8 cellular contexts compared by ENCODE assay signal in the genomic region with DNA sequence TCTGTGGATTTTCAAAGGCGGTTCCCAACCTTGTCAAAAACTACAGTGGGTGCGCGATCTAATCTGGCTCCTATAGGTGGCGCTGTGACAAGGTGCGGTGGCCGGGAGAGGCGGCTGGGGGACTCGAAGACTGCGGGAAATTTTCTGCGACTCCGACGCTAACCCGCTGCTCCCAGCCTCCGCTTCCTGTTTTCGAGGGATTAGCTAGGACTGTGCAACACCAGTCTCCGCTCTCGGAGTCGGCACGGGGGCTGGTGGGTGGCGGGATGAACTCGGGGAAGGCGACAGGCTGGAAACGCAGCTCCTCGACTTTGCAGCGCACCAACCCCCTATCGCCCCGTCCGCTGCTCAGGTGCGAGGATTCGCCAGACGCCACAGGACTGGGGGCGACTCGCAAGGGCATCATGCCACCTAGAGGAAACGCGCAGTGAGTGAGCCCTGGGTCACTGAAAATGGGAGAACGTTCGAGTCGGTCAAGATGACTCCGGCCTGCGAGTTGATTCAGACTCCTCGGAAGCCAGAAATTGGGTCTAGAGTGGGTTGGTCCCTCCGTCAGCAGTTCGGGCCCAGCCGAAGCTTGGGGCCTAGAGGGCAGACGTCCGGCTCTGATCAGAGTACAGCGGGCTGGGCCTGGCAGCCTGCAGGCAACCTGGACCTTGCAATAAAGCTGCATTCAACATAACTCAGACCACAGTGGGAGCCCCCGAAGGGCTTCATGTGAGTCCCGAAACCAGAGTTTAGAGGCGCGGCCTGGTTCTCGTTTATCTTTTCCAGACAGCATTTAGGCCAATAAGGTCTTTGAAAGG. TPM values are rescaled to one million over a fixed set of nuclear protein-coding genes. Genes with fewer than 3 reads are reported as not detected.
A peak's percentile ranks its signal among the peaks of the same experiment; 100 is the strongest.
DNase-seq lines count a peak whose midpoint lies in the region; ATAC-seq, FAIRE-seq and TF ChIP-seq lines count a peak whose summit lies in the region.

No MANE protein-coding gene starts in this region.

- H3K36me3 ChIP-seq in bronchial epithelial cell (ENCODE audit: control insufficient read depth, insufficient read depth, low read length): no peaks in the 10 kb centered on the region
- H3K36me3 ChIP-seq in muscle layer of colon (ENCODE audit: insufficient read depth, low read length): no peaks in the 10 kb centered on the region

- H3K9ac ChIP-seq in muscle layer of colon (ENCODE audit: low read length): no peak overlapping the region

- peaks cover 30% of the 10 kb centered on the region for H3K4me1 ChIP-seq in muscle layer of colon (ENCODE audit: insufficient read depth, low read length)

- H3K4me3 ChIP-seq in bronchial epithelial cell (ENCODE audit: low read depth, low read length) (peak overlapping the region; percentile 34), muscle layer of colon (ENCODE audit: low read depth in 1 of 2, low read length in 2 of 2) (peak overlapping the region; percentile 27 to 31)

- H3K27me3 ChIP-seq in bronchial epithelial cell (ENCODE audit: control insufficient read depth, insufficient read depth, low read length): no peaks in the 10 kb centered on the region
- peaks cover 96 to 100% of the 10 kb centered on the region in 2 donors for H3K27me3 ChIP-seq in muscle layer of colon (ENCODE audit: control insufficient read depth in 1 of 2, insufficient read depth in 2 of 2, low read length in 2 of 2)

- FAIRE-seq in bronchial epithelial cell (lab: Jason Lieb, UNC) (no peak), urothelium cell line (lab: Jason Lieb, UNC) (no peak)

- H3K9me3 ChIP-seq in muscle layer of colon (ENCODE audit: low read length): no peaks in the 10 kb centered on the region

- ATAC-seq in HG03457 (IDR thresholded peaks at IDR 0.05; ENCODE audit: unreplicated experiment): no peak
- ATAC-seq in HG03139 (IDR thresholded peaks at IDR 0.05; ENCODE audit: unreplicated experiment): no peak
- no peak for ATAC-seq in HG02885 (IDR thresholded peaks at IDR 0.05; ENCODE audit: poor library complexity, unreplicated experiment)

- H3K27ac ChIP-seq in muscle layer of colon (ENCODE audit: low read depth, low read length): no peak overlapping the region

- peak; percentile 75 for TF ChIP-seq CTCF in bronchial epithelial cell (IDR thresholded peaks at IDR 0.05; ENCODE audit: insufficient read depth, low read length, severe bottlenecking)

- DNase-seq in ELR (ENCODE audit: low read depth) (peak; percentile 7), LoVo (ENCODE audit: low spot score) (peak; percentile 52), bronchial epithelial cell (ENCODE audit: low read depth) (peak; percentile 34), urothelium cell line (ENCODE audit: low spot score) (no peak)

RNA-seq across cellular contexts. Expression of gene PAX9, which starts 5.5 kb away (rescaled TPM):
- total RNA-seq in bronchial epithelial cell: 9.7 and 18.4 TPM in 2 replicates
